19 cellular contexts compared by ENCODE assay signal in the genomic region with DNA sequence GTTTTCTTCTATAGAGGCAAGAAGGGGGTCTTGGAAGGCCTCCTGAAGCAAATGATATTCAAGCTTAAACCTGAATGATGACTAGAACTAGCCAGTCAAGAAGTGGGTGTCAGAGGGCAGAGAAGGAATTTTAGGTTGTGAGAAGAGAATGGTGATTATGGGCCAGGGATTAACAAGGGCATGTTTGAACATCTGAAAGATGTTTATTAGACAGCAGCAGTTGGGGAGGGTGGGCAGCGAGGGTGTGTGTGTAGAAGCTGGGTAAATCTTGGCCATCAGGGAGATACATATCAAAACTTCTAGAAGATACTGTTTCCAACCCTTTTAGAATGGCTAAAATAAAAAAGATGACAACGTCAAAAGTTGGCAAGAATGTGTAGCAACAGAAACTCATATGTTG. TPM values are rescaled to one million over a fixed set of nuclear protein-coding genes. Genes with fewer than 3 reads are reported as not detected.
A peak's percentile ranks its signal among the peaks of the same experiment; 100 is the strongest.
DNase-seq lines count a peak whose midpoint lies in the region; ATAC-seq and TF ChIP-seq lines count a peak whose summit lies in the region.
"Had no signal": no experiment of that assay in that cellular context is flagged by ENCODE, and none has a peak within 500 bp of the region (broad histone marks: within the 10 kb centered on the region; RNA-seq: fewer than 3 reads in every experiment).

No MANE protein-coding gene starts in this region.

- H3K4me3 Mint-ChIP-seq in activated T-cell treated with anti-CD3 and anti-CD28 coated beads, Interleukin-2, amount 50 U/mL, for 24 hours, result no peak overlapping the region
- H3K4me3 Mint-ChIP-seq: activated CD4-positive, alpha-beta T cell treated with anti-CD3 and anti-CD28 coated beads, Interleukin-2, amount 10 ng/mL, durations not matched to agents 24 days and 14 days; activated naive CD8-positive, alpha-beta T cell; CD4-positive, CD25-positive, alpha-beta regulatory T cell had no signal

- peak overlapping the region; percentile 5 for H3K4me2 ChIP-seq in skeletal muscle satellite cell (ENCODE audit: low read length)

- H3K4me1 ChIP-seq in SJSA1 (replicated peaks), result peaks cover 58% of the 10 kb centered on the region
- H3K4me1 ChIP-seq in foreskin keratinocyte, result peaks cover 53% of the 10 kb centered on the region
- peaks cover 50% of the 10 kb centered on the region for H3K4me1 ChIP-seq in skeletal muscle satellite cell (ENCODE audit: control insufficient read depth, insufficient read depth, low read length)

- H3K27me3 Mint-ChIP-seq in activated T-cell treated with anti-CD3 and anti-CD28 coated beads, Interleukin-2, amount 50 U/mL, for 24 hours, result no peaks in the 10 kb centered on the region
- H3K27me3 Mint-ChIP-seq: activated CD4-positive, alpha-beta T cell treated with anti-CD3 and anti-CD28 coated beads, Interleukin-2, amount 10 ng/mL, durations not matched to agents 24 days and 14 days; activated naive CD8-positive, alpha-beta T cell; CD4-positive, CD25-positive, alpha-beta regulatory T cell had no signal

- H3K36me3 ChIP-seq in SJSA1 (no peaks in the 10 kb centered on the region; the same call in 1 of the 2 replicates), skeletal muscle satellite cell (ENCODE audit: insufficient read depth, low read length) (no peaks in the 10 kb centered on the region)
- H3K36me3 ChIP-seq: gastroesophageal sphincter, neutrophil, SJCRH30, upper lobe of left lung had no signal

- peak overlapping the region; percentile 6 for H3K9ac ChIP-seq in skeletal muscle satellite cell (ENCODE audit: low read depth, low read length)

- H3K9me3 ChIP-seq in SJSA1 (replicated peaks) (no peaks in the 10 kb centered on the region), skeletal muscle satellite cell (replicated peaks; ENCODE audit: low read length) (no peaks in the 10 kb centered on the region)
- H3K9me3 ChIP-seq: gastroesophageal sphincter, neutrophil, SJCRH30, upper lobe of left lung had no signal

- no peaks in the 10 kb centered on the region for H3K9me3 Mint-ChIP-seq in activated T-cell treated with anti-CD3 and anti-CD28 coated beads, Interleukin-2, amount 50 U/mL, for 24 hours
- H3K9me3 Mint-ChIP-seq: activated CD4-positive, alpha-beta T cell treated with anti-CD3 and anti-CD28 coated beads, Interleukin-2, amount 10 ng/mL, durations not matched to agents 24 days and 14 days; CD4-positive, CD25-positive, alpha-beta regulatory T cell had no signal

- ATAC-seq in foreskin keratinocyte, result peak; percentile 26
- no peak for ATAC-seq in HG03439 (IDR thresholded peaks at IDR 0.05; ENCODE audit: unreplicated experiment)

- H3K27ac Mint-ChIP-seq in activated T-cell treated with anti-CD3 and anti-CD28 coated beads, Interleukin-2, amount 50 U/mL, for 24 hours, result peak overlapping the region; percentile 30
- H3K27ac Mint-ChIP-seq: activated CD4-positive, alpha-beta T cell treated with anti-CD3 and anti-CD28 coated beads, Interleukin-2, amount 10 ng/mL, durations not matched to agents 24 days and 14 days; activated naive CD8-positive, alpha-beta T cell had no signal

- no peak for TF ChIP-seq CTCF in foreskin keratinocyte (conservative IDR thresholded peaks at IDR 0.05)

- peaks cover 70% of the 10 kb centered on the region for H3K36me3 Mint-ChIP-seq in activated T-cell treated with anti-CD3 and anti-CD28 coated beads, Interleukin-2, amount 50 U/mL, for 24 hours (ENCODE audit: low read depth)

- H3K27me3 ChIP-seq in SJSA1 (replicated peaks) (no peaks in the 10 kb centered on the region), foreskin keratinocyte (no peaks in the 10 kb centered on the region), skeletal muscle satellite cell (ENCODE audit: control insufficient read depth, insufficient read depth, low read length) (no peaks in the 10 kb centered on the region)
- H3K27me3 ChIP-seq: gastroesophageal sphincter, neutrophil, SJCRH30, upper lobe of left lung had no signal

- no peak overlapping the region for H3K4me3 ChIP-seq in SJSA1
- H3K4me3 ChIP-seq in skeletal muscle satellite cell (ENCODE audit: low read length), result no peak overlapping the region
- H3K4me3 ChIP-seq: gastroesophageal sphincter, SJCRH30, upper lobe of left lung had no signal

- H3K4me1 Mint-ChIP-seq in activated T-cell treated with anti-CD3 and anti-CD28 coated beads, Interleukin-2, amount 50 U/mL, for 24 hours (ENCODE audit: low read depth), result peaks cover 68% of the 10 kb centered on the region

- no peak for DNase-seq in activated T-cell treated with anti-CD3 and anti-CD28 coated beads, Interleukin-2, amount 50 U/mL, for 24 hours
- DNase-seq in activated T-cell treated with anti-CD3 and anti-CD28 coated beads for 4 hours, result no peak
- peak in 1 of 2 experiments; percentile 55 for DNase-seq in SJSA1 (ENCODE audit: low read depth in 1 of 2, low spot score in 2 of 2)
- no peak for DNase-seq in foreskin keratinocyte
- DNase-seq in epidermal melanocyte (ENCODE audit: insufficient read length, low spot score), result no peak
- DNase-seq in dermis blood vessel endothelial cell, result no peak
- DNase-seq: activated CD4-positive, alpha-beta T cell treated with anti-CD3 and anti-CD28 coated beads, Interleukin-2, amount 10 ng/mL, durations not matched to agents 24 days and 14 days; CD4-positive, CD25-positive, alpha-beta regulatory T cell; NCI-H1417 treated with DMSO at 0.1 percent for 48 hours; NCI-H345; right cardiac atrium; SJCRH30; stimulated activated CD8-positive, alpha-beta memory T cell treated with anti-CD3 and anti-CD28 coated beads, Interleukin-4, amount 100 ng/mL, for 48 hours; upper lobe of left lung had no signal

- peak overlapping the region; percentile 92 for H3K27ac ChIP-seq in SJSA1
- peak overlapping the region; percentile 36 for H3K27ac ChIP-seq in foreskin keratinocyte
- H3K27ac ChIP-seq: neutrophil, SJCRH30 had no signal

RNA-seq across cellular contexts. Expression of gene MAN2A1, which starts 54.5 kb away (rescaled TPM):
- total RNA-seq in SJSA1 (2014; rRNA removed; shearing (Covaris generic)), result 91.7 and 112 TPM in 2 replicates
- 55.0 and 59.1 TPM in 2 replicates for total RNA-seq in foreskin keratinocyte
- 9.0 and 11.5 TPM in 2 replicates for polyA plus RNA-seq in foreskin keratinocyte
- 35.6 and 39.0 TPM in 2 replicates for total RNA-seq in skeletal muscle satellite cell (2012; rRNA removed)
- 89.2 and 110 TPM in 2 replicates for total RNA-seq in dermis blood vessel endothelial cell
